In the genomic region with DNA sequence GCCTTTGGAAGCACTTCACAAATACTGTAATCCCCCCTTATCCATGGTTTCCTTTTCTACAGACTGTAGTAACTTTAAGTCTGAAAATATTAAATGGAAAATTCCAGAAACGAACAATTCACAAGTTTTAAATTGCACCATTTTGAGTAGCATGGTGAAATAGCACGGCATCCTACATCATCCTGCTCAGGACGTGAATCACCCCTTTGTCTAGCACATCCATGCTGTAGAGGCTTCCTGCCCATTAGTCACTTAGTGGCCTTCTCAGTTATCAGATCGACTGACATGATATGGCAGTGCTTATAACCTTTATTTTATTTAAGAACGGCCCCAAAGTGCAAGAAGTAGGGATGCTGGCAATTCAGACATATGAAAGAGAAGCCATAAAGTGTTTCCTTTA, we compare ENCODE assay signal across 14 cellular contexts.
DNase-seq lines count a peak whose midpoint lies in the region; ATAC-seq and TF ChIP-seq lines count a peak whose summit lies in the region.
"Had no signal": no experiment of that assay in that cellular context is flagged by ENCODE, and none has a peak within 500 bp of the region (broad histone marks: within the 10 kb centered on the region; RNA-seq: fewer than 3 reads in every experiment).

No MANE protein-coding gene starts in this region.

- POLR2A ChIA-PET in Panc1 (lab: Charles Lee) = no interaction called here
- POLR2A ChIA-PET in activated CD4-positive, alpha-beta memory T cell treated with anti-CD3 and anti-CD28 coated beads for 36 hours (lab: Charles Lee) = no interaction called here

- H3K4me1 ChIP-seq in Panc1 (ENCODE audit: control insufficient read depth, insufficient read depth, low read length) = no peaks in the 10 kb centered on the region
- H3K4me1 ChIP-seq: parathyroid adenoma had no signal

- H3K4me3 ChIP-seq in Panc1 (ENCODE audit: low read depth in 2 of 2, low read length in 2 of 2) (no peak overlapping the region), epithelial cell of esophagus (ENCODE audit: low read length) (no peak overlapping the region)

- in situ Hi-C loops in Panc1 (cut with HindIII; ENCODE audit: low pct_unique_long_range_greater_than_20kb, low sequenced_read_pairs) = no loop called here

- TF ChIP-seq CTCF in Panc1 (IDR thresholded peaks at IDR 0.05) (no peak), epithelial cell of esophagus (IDR thresholded peaks at IDR 0.05; ENCODE audit: insufficient read depth, low read depth, low read length, missing control alignments) (no peak), neural crest cell (conservative IDR thresholded peaks at IDR 0.05) (no peak)

- ATAC-seq in Panc1 = peak; percentile 83; the same call in 1 of the 2 replicates
- no peak for ATAC-seq in stimulated activated naive CD8-positive, alpha-beta T cell treated with anti-CD3 and anti-CD28 coated beads, Interleukin-15, amount 100 ng/mL, for 72 hours
- no peak for ATAC-seq in GM19328 (IDR thresholded peaks at IDR 0.05; ENCODE audit: unreplicated experiment)
- ATAC-seq in HG03342 (IDR thresholded peaks at IDR 0.05; ENCODE audit: unreplicated experiment) = no peak
- ATAC-seq: left colon had no signal

- no peak overlapping the region for H3K27ac ChIP-seq in Panc1 (ENCODE audit: low read length)
- H3K27ac ChIP-seq: parathyroid adenoma had no signal

- H3K36me3 Mint-ChIP-seq in neural crest cell (ENCODE audit: low read depth) = no peaks in the 10 kb centered on the region
- no peaks in the 10 kb centered on the region for H3K36me3 Mint-ChIP-seq in activated CD4-positive, alpha-beta memory T cell treated with anti-CD3 and anti-CD28 coated beads for 36 hours
- H3K36me3 Mint-ChIP-seq: activated naive CD4-positive, alpha-beta T cell treated with anti-CD3 and anti-CD28 coated beads, Interleukin-2, amount 50 U/mL, for 24 hours had no signal

- H3K27me3 Mint-ChIP-seq in neural crest cell (ENCODE audit: low read depth) = no peaks in the 10 kb centered on the region
- H3K27me3 Mint-ChIP-seq in stimulated activated naive CD8-positive, alpha-beta T cell treated with anti-CD3 and anti-CD28 coated beads, Interleukin-15, amount 100 ng/mL, for 72 hours = peaks cover 22% of the 10 kb centered on the region
- peaks cover 14% of the 10 kb centered on the region for H3K27me3 Mint-ChIP-seq in activated CD4-positive, alpha-beta memory T cell treated with anti-CD3 and anti-CD28 coated beads for 36 hours

- peak overlapping the region; percentile 8 for H3K4me3 Mint-ChIP-seq in neural crest cell
- no peak overlapping the region for H3K4me3 Mint-ChIP-seq in stimulated activated naive CD8-positive, alpha-beta T cell treated with anti-CD3 and anti-CD28 coated beads, Interleukin-15, amount 100 ng/mL, for 72 hours
- no peak overlapping the region for H3K4me3 Mint-ChIP-seq in activated CD4-positive, alpha-beta memory T cell treated with anti-CD3 and anti-CD28 coated beads for 36 hours
- H3K4me3 Mint-ChIP-seq: activated naive CD4-positive, alpha-beta T cell treated with anti-CD3 and anti-CD28 coated beads, Interleukin-2, amount 50 U/mL, for 24 hours had no signal

- peaks cover 12% of the 10 kb centered on the region for H3K27me3 ChIP-seq in Panc1 (ENCODE audit: control insufficient read depth, insufficient read depth, low read length)

- CTCF ChIA-PET in Panc1 (lab: Charles Lee) = no interaction called here
- CTCF ChIA-PET in activated CD4-positive, alpha-beta memory T cell treated with anti-CD3 and anti-CD28 coated beads for 36 hours (lab: Charles Lee) = no interaction called here

- BruUV-seq in Panc1 (replicated peaks; lab: Mats Ljungman, UMichigan) = no TSS peak

- H3K9me3 Mint-ChIP-seq in neural crest cell = no peaks in the 10 kb centered on the region
- H3K9me3 Mint-ChIP-seq in stimulated activated naive CD8-positive, alpha-beta T cell treated with anti-CD3 and anti-CD28 coated beads, Interleukin-15, amount 100 ng/mL, for 72 hours = no peaks in the 10 kb centered on the region
- H3K9me3 Mint-ChIP-seq in activated CD4-positive, alpha-beta memory T cell treated with anti-CD3 and anti-CD28 coated beads for 36 hours = no peaks in the 10 kb centered on the region
- H3K9me3 Mint-ChIP-seq: activated naive CD4-positive, alpha-beta T cell treated with anti-CD3 and anti-CD28 coated beads, Interleukin-2, amount 50 U/mL, for 24 hours had no signal

- H3K4me1 Mint-ChIP-seq in neural crest cell = peaks cover 21% of the 10 kb centered on the region
- no peaks in the 10 kb centered on the region for H3K4me1 Mint-ChIP-seq in stimulated activated naive CD8-positive, alpha-beta T cell treated with anti-CD3 and anti-CD28 coated beads, Interleukin-15, amount 100 ng/mL, for 72 hours
- H3K4me1 Mint-ChIP-seq in activated CD4-positive, alpha-beta memory T cell treated with anti-CD3 and anti-CD28 coated beads for 36 hours (ENCODE audit: low read depth) = no peaks in the 10 kb centered on the region
- H3K4me1 Mint-ChIP-seq: activated naive CD4-positive, alpha-beta T cell treated with anti-CD3 and anti-CD28 coated beads, Interleukin-2, amount 50 U/mL, for 24 hours had no signal

- no peak overlapping the region for H3K27ac Mint-ChIP-seq in neural crest cell (ENCODE audit: unreplicated experiment)
- H3K27ac Mint-ChIP-seq in stimulated activated naive CD8-positive, alpha-beta T cell treated with anti-CD3 and anti-CD28 coated beads, Interleukin-15, amount 100 ng/mL, for 72 hours = peak overlapping the region in 1 of 2 donors; percentile 76
- H3K27ac Mint-ChIP-seq in activated CD4-positive, alpha-beta memory T cell treated with anti-CD3 and anti-CD28 coated beads for 36 hours = no peak overlapping the region
- H3K27ac Mint-ChIP-seq: activated naive CD4-positive, alpha-beta T cell treated with anti-CD3 and anti-CD28 coated beads, Interleukin-2, amount 50 U/mL, for 24 hours had no signal

- intact Hi-C loops in Panc1 (cut with micrococcal nuclease; ENCODE audit: unreplicated experiment) = no loop called here
- intact Hi-C loops in activated CD4-positive, alpha-beta memory T cell treated with anti-CD3 and anti-CD28 coated beads for 36 hours (cut with micrococcal nuclease) = no loop called here

- H3K9me3 ChIP-seq in Panc1 (ENCODE audit: control insufficient read depth, insufficient read depth, low read depth, low read length) = no peaks in the 10 kb centered on the region

- DNase-seq in EL = peak; percentile 79
- peak; percentile 25 for DNase-seq in Panc1 (ENCODE audit: low read depth, low spot score)
- DNase-seq in epithelial cell of esophagus (ENCODE audit: low read depth) = peak; percentile 74
- no peak for DNase-seq in neural crest cell (ENCODE audit: low read depth, low spot score)
- DNase-seq in stimulated activated naive CD8-positive, alpha-beta T cell treated with anti-CD3 and anti-CD28 coated beads, Interleukin-15, amount 100 ng/mL, for 72 hours = no peak
- DNase-seq in activated CD4-positive, alpha-beta memory T cell treated with anti-CD3 and anti-CD28 coated beads for 36 hours = no peak
- DNase-seq: DND-41; left colon; NCI-H2107; stimulated activated CD4-positive, alpha-beta T cell treated with anti-CD3 and anti-CD28 coated beads, Interleukin-4, amount 100 ng/mL, for 4 hours had no signal

- no peaks in the 10 kb centered on the region for H3K36me3 ChIP-seq in Panc1 (ENCODE audit: control insufficient read depth, insufficient read depth, low read length)

Comparison
In these comparisons a context has a peak if more than half of its experiments do, and no peak if none do; other contexts are left out.
1. DNase-seq: peak in EL (single experiment), Panc1 (single experiment) and epithelial cell of esophagus (single experiment); none in neural crest cell (single experiment), stimulated activated naive CD8-positive, alpha-beta T cell treated with anti-CD3 and anti-CD28 coated beads, Interleukin-15, amount 100 ng/mL, for 72 hours (0 of 2) and activated CD4-positive, alpha-beta memory T cell treated with anti-CD3 and anti-CD28 coated beads for 36 hours (single experiment).